9 cellular contexts compared by ENCODE assay signal in the genomic region with DNA sequence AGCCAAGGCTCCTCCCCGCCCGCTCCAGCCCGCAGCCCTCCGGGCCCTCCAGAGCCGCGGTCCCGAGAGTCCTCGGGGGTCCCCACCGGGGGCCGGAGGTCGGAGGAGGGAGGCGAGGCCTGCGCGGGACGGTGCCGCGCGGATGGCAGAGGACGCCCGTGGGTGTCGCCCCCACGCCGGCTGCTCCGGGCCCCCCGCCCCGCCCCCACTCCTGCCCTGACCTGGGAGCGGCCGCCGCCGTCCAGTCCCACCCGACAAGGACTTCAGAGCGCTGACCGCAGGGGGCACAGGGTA. TPM values are rescaled to one million over a fixed set of nuclear protein-coding genes. Genes with fewer than 3 reads are reported as not detected.
DNase-seq lines count a peak whose midpoint lies in the region; TF ChIP-seq lines count a peak whose summit lies in the region.
"Had no signal": no experiment of that assay in that cellular context is flagged by ENCODE, and none has a peak within 500 bp of the region (broad histone marks: within the 10 kb centered on the region; RNA-seq: fewer than 3 reads in every experiment).

No MANE protein-coding gene starts in this region.

- CTCF ChIA-PET in PC-9 (lab: Charles Lee), result interaction anchor here (0.6 kb wide), 1 partner anchor 60 kb away, joined by 6 read pairs; no protein-coding TSS in a partner anchor

- TF ChIP-seq POLR2A in prostate gland (IDR thresholded peaks at IDR 0.05), result no peak

- TF ChIP-seq CTCF in PC-9 (conservative IDR thresholded peaks at IDR 0.05) (no peak), foreskin fibroblast (IDR thresholded peaks at IDR 0.05; ENCODE audit: low read depth, low read length) (no peak), prostate gland (IDR thresholded peaks at IDR 0.05) (no peak)

- peaks cover 4 to 11% (median 9%) of the 10 kb centered on the region in 11 experiments for H3K9me3 ChIP-seq in BLaER1 treated with 17β-estradiol and CSF1 and Interleukin-3, amounts not matched to agents 10 nM and 100 nM (replicated peaks in 1 of 11)
- H3K9me3 ChIP-seq in PC-9 (ENCODE audit: insufficient read depth, low read depth) (peaks cover 3% of the 10 kb centered on the region; the same call in 1 of the 2 replicates), prostate gland (no peaks in the 10 kb centered on the region)

- no TSS peak for BruUV-seq in PC-9 (replicated peaks; lab: Mats Ljungman, UMichigan)

- POLR2A ChIA-PET in PC-9 (lab: Charles Lee; ENCODE audit: unreplicated experiment), result interaction anchor here (0.6 kb wide), 1 partner anchor 40 kb away, joined by 5 read pairs; no protein-coding TSS in a partner anchor

- peak overlapping the region; percentile 90 to 100 (median 98) for H3K4me2 ChIP-seq in BLaER1 treated with 17β-estradiol and CSF1 and Interleukin-3, amounts not matched to agents 10 nM and 100 nM
- H3K4me2 ChIP-seq in PC-9, result peak overlapping the region; percentile 66

- no peaks in the 10 kb centered on the region for H3K27me3 ChIP-seq in BLaER1 treated with 17β-estradiol and CSF1 and Interleukin-3, amounts not matched to agents 10 nM and 100 nM
- H3K27me3 ChIP-seq in PC-9 (ENCODE audit: insufficient read depth, low read depth), result no peaks in the 10 kb centered on the region
- H3K27me3 ChIP-seq in prostate gland (replicated peaks; ENCODE audit: insufficient read depth), result no peaks in the 10 kb centered on the region

- no peaks in the 10 kb centered on the region for H3K9me2 ChIP-seq in PC-9 (ENCODE audit: insufficient read depth)

- no peaks in the 10 kb centered on the region for H3K36me3 ChIP-seq in BLaER1 treated with 17β-estradiol and CSF1 and Interleukin-3, amounts not matched to agents 10 nM and 100 nM
- H3K36me3 ChIP-seq in PC-9 (ENCODE audit: low read depth), result no peaks in the 10 kb centered on the region
- no peaks in the 10 kb centered on the region for H3K36me3 ChIP-seq in prostate gland

- H4K20me1 ChIP-seq in BLaER1 treated with 17β-estradiol and CSF1 and Interleukin-3, amounts not matched to agents 10 nM and 100 nM, result no peaks in the 10 kb centered on the region
- H4K20me1 ChIP-seq in PC-9 (ENCODE audit: insufficient read depth), result no peaks in the 10 kb centered on the region

- peak overlapping the region; percentile 89 to 100 (median 92) for H3K9ac ChIP-seq in BLaER1 treated with 17β-estradiol and CSF1 and Interleukin-3, amounts not matched to agents 10 nM and 100 nM

- H3K4me1 ChIP-seq in BLaER1 treated with 17β-estradiol and CSF1 and Interleukin-3, amounts not matched to agents 10 nM and 100 nM, result peaks cover 55 to 78% (median 71%) of the 10 kb centered on the region in 10 experiments
- H3K4me1 ChIP-seq in PC-9 (replicated peaks; ENCODE audit: insufficient read depth) (peaks cover 19% of the 10 kb centered on the region), prostate gland (replicated peaks) (no peaks in the 10 kb centered on the region)

- H3K79me2 ChIP-seq in PC-9 (ENCODE audit: low read depth), result no peaks in the 10 kb centered on the region

- no peak overlapping the region for H2AFZ ChIP-seq in PC-9

- no peak for DNase-seq in PC-9
- no peak for DNase-seq in foreskin fibroblast
- DNase-seq in prostate gland (ENCODE audit: low spot score), result no peak
- DNase-seq in COLO829 (ENCODE audit: low spot score), result no peak
- no peak for DNase-seq in central memory CD4-positive, alpha-beta T cell
- no peak for DNase-seq in COLO668 (lab: John Stamatoyannopoulos, UW; ENCODE audit: unreplicated experiment)
- DNase-seq in SHP77 (lab: John Stamatoyannopoulos, UW), result no peak
- DNase-seq: head of caudate nucleus had no signal

- H3K4me3 ChIP-seq in BLaER1 treated with 17β-estradiol and CSF1 and Interleukin-3, amounts not matched to agents 10 nM and 100 nM, result peak overlapping the region; percentile 56 to 73 (median 65)
- H3K4me3 ChIP-seq in PC-9 (peak overlapping the region; percentile 28; the same call in 1 of the 2 replicates), foreskin fibroblast (ENCODE audit: low read depth in 1 of 2, low read length in 2 of 2) (peak overlapping the region; percentile 27 to 36), prostate gland (peak overlapping the region; percentile 42 to 43)

- WGBS in prostate gland, result 4% methylated on average over 4 of the region's 33 CpGs

- H3F3A ChIP-seq in PC-9 (ENCODE audit: insufficient read depth, low read depth), result peaks cover 22% of the 10 kb centered on the region

- peak overlapping the region; percentile 92 to 99 (median 96) for H3K27ac ChIP-seq in BLaER1 treated with 17β-estradiol and CSF1 and Interleukin-3, amounts not matched to agents 10 nM and 100 nM
- H3K27ac ChIP-seq in PC-9, result no peak overlapping the region
- peak overlapping the region in 1 of 2 donors; percentile 17 for H3K27ac ChIP-seq in prostate gland

- intact Hi-C loops in PC-9 (cut with micrococcal nuclease; ENCODE audit: unreplicated experiment) (no loop called here), prostate gland (cut with DNase I) (loop anchor here (10.0 kb wide), 1 partner anchor 135 kb away; no protein-coding TSS in a partner anchor)

RNA-seq across cellular contexts. Expression of a gene that starts 57.2 kb away (rescaled TPM):
- 137 and 182 TPM in 2 replicates for total RNA-seq in PC-9 (2021)
- total RNA-seq in prostate gland, result 100 to 1,000 TPM in 1 of 2 donors, 10 to 100 TPM in 1; 68.3 to 199 TPM
